In genomic region chr20:40265872-40266533, GRCh38 we compare ENCODE assay signal across 8 cellular contexts.
DNase-seq lines count a peak whose midpoint lies in the region; ATAC-seq and TF ChIP-seq lines count a peak whose summit lies in the region.

No MANE protein-coding gene starts in this region.

- no peaks in the 10 kb centered on the region for H3K9me3 Mint-ChIP-seq in osteocyte (ENCODE audit: unreplicated experiment)

- TF ChIP-seq CTCF in GM12865 (IDR thresholded peaks at IDR 0.05; ENCODE audit: insufficient read depth, low read depth, low read length, missing control alignments), result peak; percentile 27
- peak; percentile 55 for TF ChIP-seq CTCF in epithelial cell of proximal tubule (conservative IDR thresholded peaks at IDR 0.05; ENCODE audit: low read depth, low read length)
- TF ChIP-seq CTCF in osteocyte (IDR thresholded peaks at IDR 0.05), result peak; percentile 69

- no peak overlapping the region for H3K4me3 Mint-ChIP-seq in osteocyte (ENCODE audit: unreplicated experiment)

- peaks cover 3% of the 10 kb centered on the region for H3K4me1 Mint-ChIP-seq in osteocyte (ENCODE audit: unreplicated experiment)

- H3K27me3 Mint-ChIP-seq in osteocyte (ENCODE audit: unreplicated experiment), result peaks cover 9% of the 10 kb centered on the region

- H3K36me3 Mint-ChIP-seq in osteocyte (ENCODE audit: unreplicated experiment), result no peaks in the 10 kb centered on the region

- ATAC-seq in GM21390 (IDR thresholded peaks at IDR 0.05; ENCODE audit: unreplicated experiment) (no peak), GM19467 (IDR thresholded peaks at IDR 0.05; ENCODE audit: unreplicated experiment) (no peak)

- H3K27ac Mint-ChIP-seq in osteocyte (ENCODE audit: unreplicated experiment), result no peak overlapping the region

- DNase-seq in GM12865 (ENCODE audit: low read depth) (peak; percentile 3), NCI-H69 (lab: John Stamatoyannopoulos, UW) (peak; percentile 51), epithelial cell of proximal tubule (ENCODE audit: low read depth) (no peak), osteocyte (ENCODE audit: extremely low spot score, unreplicated experiment) (no peak), ecto neural progenitor cell (ENCODE audit: low spot score) (no peak)
- no peak for DNase-seq in activated CD8-positive, alpha-beta memory T cell treated with anti-CD3 and anti-CD28 coated beads for 24 hours

- no peak overlapping the region for H3K4me3 ChIP-seq in GM12865 (ENCODE audit: low read depth, low read length)
- no peak overlapping the region for H3K4me3 ChIP-seq in epithelial cell of proximal tubule (ENCODE audit: low read depth, low read length)

Comparison
In these comparisons a context has a peak if more than half of its experiments do, and no peak if none do; other contexts are left out.
1. DNase-seq: peak in GM12865 (single experiment) and NCI-H69 (single experiment); none in epithelial cell of proximal tubule (single experiment), osteocyte (single experiment), ecto neural progenitor cell (single experiment) and activated CD8-positive, alpha-beta memory T cell treated with anti-CD3 and anti-CD28 coated beads for 24 hours (single experiment).
2. Peak in every context shown above with its lines, with median percentiles within 50 percentile points of each other: CTCF ChIP-seq.